ENCODE assay signal across 8 cellular contexts in the genomic region with DNA sequence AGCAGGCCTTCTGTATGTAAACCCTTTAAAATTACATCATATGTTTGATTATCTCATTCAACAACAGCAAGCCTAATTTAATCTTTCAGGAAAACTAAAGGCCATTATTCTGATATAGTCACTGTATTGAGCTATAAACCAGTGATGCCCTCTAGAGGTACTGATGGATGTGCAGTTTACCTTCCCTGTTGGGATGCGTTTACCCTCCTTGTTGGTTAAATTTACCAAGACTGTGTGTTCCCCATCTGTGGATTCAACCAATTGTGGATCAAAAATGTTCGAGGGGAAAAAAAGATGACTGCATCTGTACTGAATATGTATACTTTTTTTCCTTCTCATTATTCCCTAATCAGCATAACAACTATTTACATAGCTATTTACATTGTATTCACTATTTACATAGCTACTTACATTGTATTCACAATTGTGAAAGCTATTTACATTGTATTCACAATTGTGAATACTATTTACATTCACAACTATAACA. TPM values are rescaled to one million over a fixed set of nuclear protein-coding genes. Genes with fewer than 3 reads are reported as not detected.
A peak's percentile ranks its signal among the peaks of the same experiment; 100 is the strongest.
DNase-seq lines count a peak whose midpoint lies in the region; ATAC-seq, FAIRE-seq and TF ChIP-seq lines count a peak whose summit lies in the region.
"Had no signal": no experiment of that assay in that cellular context is flagged by ENCODE, and none has a peak within 500 bp of the region (broad histone marks: within the 10 kb centered on the region; RNA-seq: fewer than 3 reads in every experiment).

No MANE protein-coding gene starts in this region.

- H3K9ac ChIP-seq in HepG2 (ENCODE audit: insufficient read depth, low read depth, low read length), result no peak overlapping the region

- H3K9me3 Mint-ChIP-seq in immature natural killer cell, result peaks cover 6 to 14% (median 11%) of the 10 kb centered on the region in 6 donors

- TF ChIP-seq CTCF in D721Med (IDR thresholded peaks at IDR 0.05; ENCODE audit: insufficient read depth, missing control alignments), result peak; percentile 32
- TF ChIP-seq CTCF in LNCAP (IDR thresholded peaks at IDR 0.05), result peak; percentile 59
- TF ChIP-seq CTCF in HepG2 (CRISPR knock-in tag; IDR thresholded peaks at IDR 0.05), result peak; percentile 80

- H3K4me1 ChIP-seq in HepG2 (ENCODE audit: insufficient read depth, low read length), result peaks cover 78% of the 10 kb centered on the region
- H3K4me1 ChIP-seq: adrenal gland had no signal

- FAIRE-seq in D721Med (lab: Jason Lieb, UNC) (peak; percentile 82), HepG2 (lab: Jason Lieb, UNC) (no peak)

- no peak overlapping the region for H3K4me3 ChIP-seq in HepG2 (replicated peaks in 1 of 3; ENCODE audit: insufficient read depth in 1 of 3, low read depth in 2 of 3, low read length in 3 of 3)
- H3K4me3 ChIP-seq: adrenal gland had no signal

- no peak for TF ChIP-seq POLR2A in HepG2 (IDR thresholded peaks at IDR 0.05; ENCODE audit: insufficient read depth in 1 of 2, low read depth in 2 of 2, low read length in 2 of 2)

- intact Hi-C loops in HepG2 (cut with micrococcal nuclease; ENCODE audit: unreplicated experiment), result loop anchor here (1.0 to 2.0 kb wide), 9 partner anchors 22 to 788 kb away; no protein-coding TSS in a partner anchor

- H3K4me1 Mint-ChIP-seq in immature natural killer cell, result peaks cover 16 to 32% of the 10 kb centered on the region in 2 donors

- CTCF ChIA-PET in HepG2 (lab: Yijun Ruan, JAX; ENCODE audit: low intra/inter-chr PET ratio, low total read pairs), result interaction anchor here (0.6 to 4.3 kb wide), 7 partner anchors 68 to 270 kb away, joined by 3 to 65 read pairs (median 9); no protein-coding TSS in a partner anchor

- BruUV-seq in HepG2 (replicated peaks; lab: Mats Ljungman, UMichigan), result no TSS peak

- in situ Hi-C loops in HepG2 (cut with HindIII; ENCODE audit: extremely low pct_ligation_motif_present, low pct_unique_long_range_greater_than_20kb), result loop anchor here (5.0 kb wide), 1 partner anchor 66 kb away; no protein-coding TSS in a partner anchor

- peak; percentile 40; the same call in 1 of the 2 replicates for TF ChIP-seq RAD21 in HepG2 (CRISPR knock-in tag; IDR thresholded peaks at IDR 0.05)

- peaks cover 21% of the 10 kb centered on the region for H3K9me3 ChIP-seq in HepG2 (ENCODE audit: low read length)

- H3K36me3 ChIP-seq in HepG2 (replicated peaks in 1 of 2; ENCODE audit: control insufficient read depth in 1 of 2, insufficient read depth in 2 of 2, low read length in 2 of 2), result peaks cover 7 to 29% of the 10 kb centered on the region in 2 experiments; a peak in 2 of 5 replicates

- TF ChIP-seq EP300 in HepG2 (IDR thresholded peaks at IDR 0.05; ENCODE audit: low read depth in 2 of 2, low read length in 2 of 2), result no peak
- 0 out of 2 replicates have a peak, but pooled peaks have one; percentile 17 for TF ChIP-seq EP300 in HepG2 (CRISPR knock-in tag; IDR thresholded peaks at IDR 0.05; ENCODE audit: borderline replicate concordance)

- no peak overlapping the region for H3K4me2 ChIP-seq in HepG2 (ENCODE audit: low read depth, low read length)

- peak overlapping the region; percentile 41 for H3K27ac ChIP-seq in HepG2 (ENCODE audit: extremely low read length, insufficient read depth, low read length)
- H3K27ac ChIP-seq: adrenal gland had no signal

- peaks cover 3% of the 10 kb centered on the region; the same call in 1 of the 2 replicates for H4K20me1 ChIP-seq in HepG2 (ENCODE audit: insufficient read depth, low read length)

- ATAC-seq in HepG2 (peak; percentile 95), HG02623 (IDR thresholded peaks at IDR 0.05; ENCODE audit: unreplicated experiment) (no peak)

- POLR2A ChIA-PET in HepG2 (lab: Yijun Ruan, JAX), result interaction anchor here (0.7 to 2.3 kb wide), 12 partner anchors 10 to 77 kb away, joined by 3 to 38 read pairs (median 6); a partner anchor contains a TSS

- DNase-seq in D721Med (ENCODE audit: insufficient read length, low spot score), result no peak
- peak; percentile 20 for DNase-seq in astrocyte of the hippocampus (ENCODE audit: low read depth, low spot score)
- peak; percentile 73 for DNase-seq in HepG2 (ENCODE audit: low spot score)
- no peak for DNase-seq in immature natural killer cell
- DNase-seq in NCI-H128 (lab: John Stamatoyannopoulos, UW; ENCODE audit: unreplicated experiment), result no peak

- H3K27ac Mint-ChIP-seq in immature natural killer cell, result peak overlapping the region in 1 of 6 donors; percentile 83

- no peak overlapping the region for H2AFZ ChIP-seq in HepG2 (ENCODE audit: low read length)

- peaks cover 32% of the 10 kb centered on the region for H3K79me2 ChIP-seq in HepG2 (ENCODE audit: insufficient read depth, low read length)

- H3K27me3 Mint-ChIP-seq in immature natural killer cell (ENCODE audit: low read depth in 3 of 3), result no peaks in the 10 kb centered on the region

- no peak overlapping the region for H3K4me3 Mint-ChIP-seq in immature natural killer cell

- peaks cover 13 to 40% (median 34%) of the 10 kb centered on the region in 3 donors for H3K36me3 Mint-ChIP-seq in immature natural killer cell

- 67% methylated on average over 2 of the region's 2 CpGs for WGBS in HepG2 (ENCODE audit: low lambda C conversion rate)

- no peaks in the 10 kb centered on the region for H3K27me3 ChIP-seq in HepG2 (ENCODE audit: control insufficient read depth in 1 of 2, insufficient read depth in 2 of 2, low read length in 2 of 2)
- H3K27me3 ChIP-seq: adrenal gland had no signal

RNA-seq across cellular contexts. Expression of a gene that starts 3.7 kb away (rescaled TPM):
- total RNA-seq in HepG2 (2016; rRNA removed; fragmentation: Illumina TruSeq; extraction: Trizol), result 0.71 and 1.0 TPM in 2 replicates
- 0.20 and 0.26 TPM in 2 replicates for total RNA-seq in HepG2 (2016; cell fraction: cytosol; rRNA removed; fragmentation: Illumina TruSeq; extraction: Trizol; ENCODE audit: low read depth)
- 0.45 and 0.77 TPM in 2 replicates for total RNA-seq in HepG2 (2016; cell fraction: insoluble cytoplasmic fraction; rRNA removed; fragmentation: Illumina TruSeq; extraction: Trizol)
- 0.34 and 0.56 TPM in 2 replicates for total RNA-seq in HepG2 (2016; cell fraction: membrane; rRNA removed; fragmentation: Illumina TruSeq; extraction: Trizol)
- total RNA-seq in HepG2 (2016; cell fraction: nucleus; rRNA removed; fragmentation: Illumina TruSeq; extraction: Trizol), result 0.78 and 0.97 TPM in 2 replicates
- polyA plus RNA-seq in HepG2 (2011; rRNA removed), result 7.9 and 11.2 TPM in 2 replicates
- 3.9 and 10.6 TPM in 2 replicates for polyA plus RNA-seq in HepG2 (2011; cell fraction: cytosol; rRNA removed)
- polyA plus RNA-seq in HepG2 (2011; cell fraction: nucleus; rRNA removed), result 4.2 and 7.6 TPM in 2 replicates
- 26.8 and 34.2 TPM in 2 replicates for polyA plus RNA-seq in HepG2 (2012)
- 0.07 and 0.18 TPM in 2 replicates for polyA plus RNA-seq in HepG2 (2016; cell fraction: cytosol; fragmentation: Illumina TruSeq; extraction: Trizol; ENCODE audit: low read depth)
- polyA plus RNA-seq in HepG2 (2016; cell fraction: insoluble cytoplasmic fraction; fragmentation: Illumina TruSeq; extraction: Trizol; ENCODE audit: low read depth), result 0.80 and 0.87 TPM in 2 replicates
- polyA plus RNA-seq in HepG2 (2016; cell fraction: membrane; fragmentation: Illumina TruSeq; extraction: Trizol; ENCODE audit: low read depth), result 0.22 and 0.24 TPM in 2 replicates
- 1.4 and 1.7 TPM in 2 replicates for polyA plus RNA-seq in HepG2 (2016; cell fraction: nucleus; fragmentation: Illumina TruSeq; extraction: Trizol; ENCODE audit: insufficient read depth, low read depth)
- polyA minus RNA-seq in HepG2 (2011; rRNA and poly(A)+ RNA removed; ENCODE audit: low replicate concordance), result 0.05 and 7.3 TPM in 2 replicates
- polyA minus RNA-seq in HepG2 (2011; cell fraction: cytosol; rRNA and poly(A)+ RNA removed), result 5.0 and 10.0 TPM in 2 replicates
- polyA minus RNA-seq in HepG2 (2011; cell fraction: nucleus; rRNA and poly(A)+ RNA removed), result 7.6 and 12.8 TPM in 2 replicates
- not detected for polyA plus RNA-seq in immature natural killer cell

RNA-seq across cellular contexts. Expression of a gene that starts 9.9 kb away (rescaled TPM):
- 70.0 and 107 TPM in 2 replicates for total RNA-seq in HepG2 (2016; rRNA removed; fragmentation: Illumina TruSeq; extraction: Trizol)
- 21.0 and 24.1 TPM in 2 replicates for total RNA-seq in HepG2 (2016; cell fraction: cytosol; rRNA removed; fragmentation: Illumina TruSeq; extraction: Trizol; ENCODE audit: low read depth)
- 68.9 and 116 TPM in 2 replicates for total RNA-seq in HepG2 (2016; cell fraction: insoluble cytoplasmic fraction; rRNA removed; fragmentation: Illumina TruSeq; extraction: Trizol)
- total RNA-seq in HepG2 (2016; cell fraction: membrane; rRNA removed; fragmentation: Illumina TruSeq; extraction: Trizol), result 28.1 and 35.5 TPM in 2 replicates
- total RNA-seq in HepG2 (2016; cell fraction: nucleus; rRNA removed; fragmentation: Illumina TruSeq; extraction: Trizol), result 39.6 and 40.3 TPM in 2 replicates
- 30.0 and 37.1 TPM in 2 replicates for polyA plus RNA-seq in HepG2 (2011; rRNA removed)
- 12.7 and 22.1 TPM in 2 replicates for polyA plus RNA-seq in HepG2 (2011; cell fraction: cytosol; rRNA removed)
- polyA plus RNA-seq in HepG2 (2011; cell fraction: nucleus; rRNA removed), result 6.3 and 8.8 TPM in 2 replicates
- 35.5 and 51.6 TPM in 2 replicates for polyA plus RNA-seq in HepG2 (2012)
- polyA plus RNA-seq in HepG2 (2016; cell fraction: cytosol; fragmentation: Illumina TruSeq; extraction: Trizol; ENCODE audit: low read depth), result 9.9 and 11.7 TPM in 2 replicates
- polyA plus RNA-seq in HepG2 (2016; cell fraction: insoluble cytoplasmic fraction; fragmentation: Illumina TruSeq; extraction: Trizol; ENCODE audit: low read depth), result 93.2 and 105 TPM in 2 replicates
- 17.3 and 19.1 TPM in 2 replicates for polyA plus RNA-seq in HepG2 (2016; cell fraction: membrane; fragmentation: Illumina TruSeq; extraction: Trizol; ENCODE audit: low read depth)
- polyA plus RNA-seq in HepG2 (2016; cell fraction: nucleus; fragmentation: Illumina TruSeq; extraction: Trizol; ENCODE audit: insufficient read depth, low read depth), result 41.9 and 44.2 TPM in 2 replicates
- polyA minus RNA-seq in HepG2 (2011; rRNA and poly(A)+ RNA removed; ENCODE audit: low replicate concordance), result 2.7 and 4.1 TPM in 2 replicates
- 6.6 and 7.6 TPM in 2 replicates for polyA minus RNA-seq in HepG2 (2011; cell fraction: cytosol; rRNA and poly(A)+ RNA removed)
- 36.7 and 38.1 TPM in 2 replicates for polyA minus RNA-seq in HepG2 (2011; cell fraction: nucleus; rRNA and poly(A)+ RNA removed)
- 1 to 10 TPM; 6.8 to 9.1 (median 8.8) TPM for polyA plus RNA-seq in immature natural killer cell

RNA-seq across cellular contexts. Expression of a gene that starts 10.1 kb away (rescaled TPM):
- 50.0 and 65.4 TPM in 2 replicates for total RNA-seq in HepG2 (2016; rRNA removed; fragmentation: Illumina TruSeq; extraction: Trizol)
- total RNA-seq in HepG2 (2016; cell fraction: cytosol; rRNA removed; fragmentation: Illumina TruSeq; extraction: Trizol; ENCODE audit: low read depth), result 8.6 and 10.3 TPM in 2 replicates
- 48.2 and 65.9 TPM in 2 replicates for total RNA-seq in HepG2 (2016; cell fraction: insoluble cytoplasmic fraction; rRNA removed; fragmentation: Illumina TruSeq; extraction: Trizol)
- total RNA-seq in HepG2 (2016; cell fraction: membrane; rRNA removed; fragmentation: Illumina TruSeq; extraction: Trizol), result 33.1 and 39.4 TPM in 2 replicates
- 46.2 and 50.3 TPM in 2 replicates for total RNA-seq in HepG2 (2016; cell fraction: nucleus; rRNA removed; fragmentation: Illumina TruSeq; extraction: Trizol)
- polyA plus RNA-seq in HepG2 (2011; rRNA removed) (7.9 and 8.4 TPM in 2 replicates), immature natural killer cell (1 to 10 TPM in 1 of 3 donors, under 1 TPM in 1, not detected in 1; 0.60 to 3.1 TPM)
- 2.8 and 5.5 TPM in 2 replicates for polyA plus RNA-seq in HepG2 (2011; cell fraction: cytosol; rRNA removed)
- 11.7 and 16.1 TPM in 2 replicates for polyA plus RNA-seq in HepG2 (2011; cell fraction: nucleus; rRNA removed)
- polyA plus RNA-seq in HepG2 (2012), result 23.9 and 31.6 TPM in 2 replicates
- polyA plus RNA-seq in HepG2 (2016; cell fraction: cytosol; fragmentation: Illumina TruSeq; extraction: Trizol; ENCODE audit: low read depth), result 3.4 and 3.7 TPM in 2 replicates
- 40.8 and 42.4 TPM in 2 replicates for polyA plus RNA-seq in HepG2 (2016; cell fraction: insoluble cytoplasmic fraction; fragmentation: Illumina TruSeq; extraction: Trizol; ENCODE audit: low read depth)
- 12.9 and 13.9 TPM in 2 replicates for polyA plus RNA-seq in HepG2 (2016; cell fraction: membrane; fragmentation: Illumina TruSeq; extraction: Trizol; ENCODE audit: low read depth)
- polyA plus RNA-seq in HepG2 (2016; cell fraction: nucleus; fragmentation: Illumina TruSeq; extraction: Trizol; ENCODE audit: insufficient read depth, low read depth), result 52.8 and 60.4 TPM in 2 replicates
- 2.2 and 6.6 TPM in 2 replicates for polyA minus RNA-seq in HepG2 (2011; rRNA and poly(A)+ RNA removed; ENCODE audit: low replicate concordance)
- 10.9 and 12.4 TPM in 2 replicates for polyA minus RNA-seq in HepG2 (2011; cell fraction: cytosol; rRNA and poly(A)+ RNA removed)
- polyA minus RNA-seq in HepG2 (2011; cell fraction: nucleus; rRNA and poly(A)+ RNA removed), result 77.9 and 116 TPM in 2 replicates

RNA-seq across cellular contexts. Expression of a gene that starts 47.0 kb away (rescaled TPM):
- 0.97 and 1.1 TPM in 2 replicates for total RNA-seq in HepG2 (2016; rRNA removed; fragmentation: Illumina TruSeq; extraction: Trizol)
- 0.26 and 0.91 TPM in 2 replicates for total RNA-seq in HepG2 (2016; cell fraction: cytosol; rRNA removed; fragmentation: Illumina TruSeq; extraction: Trizol; ENCODE audit: low read depth)
- 0.48 and 0.97 TPM in 2 replicates for total RNA-seq in HepG2 (2016; cell fraction: insoluble cytoplasmic fraction; rRNA removed; fragmentation: Illumina TruSeq; extraction: Trizol)
- total RNA-seq in HepG2 (2016; cell fraction: membrane; rRNA removed; fragmentation: Illumina TruSeq; extraction: Trizol), result 0.86 and 0.90 TPM in 2 replicates
- total RNA-seq in HepG2 (2016; cell fraction: nucleus; rRNA removed; fragmentation: Illumina TruSeq; extraction: Trizol), result 0.34 and 0.56 TPM in 2 replicates
- 0.29 and 0.84 TPM in 2 replicates for polyA plus RNA-seq in HepG2 (2011; rRNA removed)
- 0.74 and 0.91 TPM in 2 replicates for polyA plus RNA-seq in HepG2 (2011; cell fraction: cytosol; rRNA removed)
- 0.39 and 0.48 TPM in 2 replicates for polyA plus RNA-seq in HepG2 (2011; cell fraction: nucleus; rRNA removed)
- polyA plus RNA-seq in HepG2 (2012), result 2.4 TPM in 2 replicates
- 0.50 and 0.58 TPM in 2 replicates for polyA plus RNA-seq in HepG2 (2016; cell fraction: cytosol; fragmentation: Illumina TruSeq; extraction: Trizol; ENCODE audit: low read depth)
- 0.89 and 1.8 TPM in 2 replicates for polyA plus RNA-seq in HepG2 (2016; cell fraction: insoluble cytoplasmic fraction; fragmentation: Illumina TruSeq; extraction: Trizol; ENCODE audit: low read depth)
- 0.68 and 0.76 TPM in 2 replicates for polyA plus RNA-seq in HepG2 (2016; cell fraction: membrane; fragmentation: Illumina TruSeq; extraction: Trizol; ENCODE audit: low read depth)
- 0.57 and 0.68 TPM in 2 replicates for polyA plus RNA-seq in HepG2 (2016; cell fraction: nucleus; fragmentation: Illumina TruSeq; extraction: Trizol; ENCODE audit: insufficient read depth, low read depth)
- polyA minus RNA-seq in HepG2 (2011; rRNA and poly(A)+ RNA removed; ENCODE audit: low replicate concordance), result 0.78 TPM in 1 of 2 replicates, not detected in the other
- polyA minus RNA-seq in HepG2 (2011; cell fraction: cytosol; rRNA and poly(A)+ RNA removed), result 0.53 and 0.59 TPM in 2 replicates
- polyA minus RNA-seq in HepG2 (2011; cell fraction: nucleus; rRNA and poly(A)+ RNA removed), result 0.26 TPM in 1 of 2 replicates, not detected in the other
- polyA plus RNA-seq in immature natural killer cell, result not detected

Comparison
In these comparisons a context has a peak if more than half of its experiments do, and no peak if none do; other contexts are left out.
1. DNase-seq: peak in astrocyte of the hippocampus (single experiment) and HepG2 (single experiment); none in D721Med (single experiment), immature natural killer cell (0 of 3) and NCI-H128 (single experiment).
2. Peak in every context shown above with its lines, with median percentiles within 50 percentile points of each other: CTCF ChIP-seq.